Comparison of ENCODE assay signal across 9 cellular contexts in the genomic region with DNA sequence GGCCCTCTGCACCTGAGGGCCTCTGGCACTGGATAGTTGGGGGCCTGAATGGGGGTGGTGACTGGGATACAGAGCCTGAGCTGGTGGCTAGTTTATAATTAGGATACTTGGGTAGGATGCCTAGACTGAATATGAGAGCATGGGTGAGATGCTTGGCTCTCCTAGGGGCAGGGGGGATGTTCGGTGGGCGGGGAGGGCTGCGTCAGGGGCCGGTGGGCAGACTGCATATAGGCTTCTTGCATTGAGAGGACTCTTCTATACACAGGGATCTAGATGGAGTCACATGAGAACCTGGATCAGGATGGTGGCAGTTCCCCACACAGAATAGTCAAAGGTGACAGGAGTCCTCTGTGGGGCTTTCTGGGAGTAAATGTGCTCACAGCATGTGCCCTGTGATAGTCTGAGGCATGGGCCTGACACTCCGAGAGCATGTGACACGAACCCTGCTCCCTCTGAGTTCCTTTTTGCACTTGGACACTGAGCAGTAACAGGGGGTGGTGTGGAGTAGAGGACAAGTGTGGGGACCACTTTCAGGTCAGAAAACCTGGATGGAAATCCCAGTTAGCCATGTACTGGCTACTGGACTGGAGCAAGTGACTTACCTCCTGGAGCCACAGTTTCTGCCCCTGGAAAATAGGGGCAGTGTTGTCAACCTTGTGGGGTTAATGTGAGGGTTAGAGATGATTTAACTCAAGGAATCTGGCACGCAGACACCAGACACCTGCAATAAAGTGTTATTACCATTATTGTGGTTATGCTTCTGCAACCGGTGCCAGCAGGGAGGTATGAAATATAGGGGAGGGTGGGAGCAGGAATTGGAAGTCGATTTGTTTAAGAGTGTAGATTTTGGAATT. TPM values are rescaled to one million over a fixed set of nuclear protein-coding genes. Genes with fewer than 3 reads are reported as not detected.
DNase-seq lines count a peak whose midpoint lies in the region; ATAC-seq, FAIRE-seq and TF ChIP-seq lines count a peak whose summit lies in the region.
"Had no signal": no experiment of that assay in that cellular context is flagged by ENCODE, and none has a peak within 500 bp of the region (broad histone marks: within the 10 kb centered on the region; RNA-seq: fewer than 3 reads in every experiment).

No MANE protein-coding gene starts in this region.

- CTCF ChIA-PET in CD8-positive, alpha-beta memory T cell (lab: Charles Lee) = interaction anchor here (1.0 to 6.0 kb wide), 4 partner anchors 8 to 62 kb away, joined by 3 to 57 read pairs (median 4); no protein-coding TSS in a partner anchor
- CTCF ChIA-PET in endothelial cell of umbilical vein (lab: Charles Lee) = interaction anchor here (1.1 kb wide), 1 partner anchor 25 kb away, joined by 3 read pairs; no protein-coding TSS in a partner anchor

- DNase-seq in CD8-positive, alpha-beta memory T cell = no peak
- DNase-seq in Peyer's patch (no peak), endothelial cell of umbilical vein (ENCODE audit: low read depth, low spot score) (no peak), ovary (no peak), frontal cortex (ENCODE audit: low spot score in 2 of 2) (no peak), hepatic stellate cell (ENCODE audit: low spot score) (no peak), DMS79 (lab: John Stamatoyannopoulos, UW) (no peak)
- DNase-seq: activated CD4-positive, alpha-beta T cell treated with anti-CD3 and anti-CD28 coated beads, Interleukin-2, amount 50 U/mL, for 1 hour had no signal

- H3K9me3 ChIP-seq in CD8-positive, alpha-beta memory T cell (ENCODE audit: low read length) = no peaks in the 10 kb centered on the region
- no peaks in the 10 kb centered on the region for H3K9me3 ChIP-seq in Peyer's patch
- H3K9me3 ChIP-seq in endothelial cell of umbilical vein (replicated peaks; ENCODE audit: control insufficient read depth, insufficient read depth, low read length) = no peaks in the 10 kb centered on the region
- H3K9me3 ChIP-seq in ovary = no peaks in the 10 kb centered on the region

- no TSS peak for BruUV-seq in endothelial cell of umbilical vein (replicated peaks; lab: Mats Ljungman, UMichigan)

- no peak for TF ChIP-seq EP300 in ovary (IDR thresholded peaks at IDR 0.05)

- no peaks in the 10 kb centered on the region for H3K27me3 ChIP-seq in CD8-positive, alpha-beta memory T cell (ENCODE audit: insufficient read depth, low read length, poor library complexity, severe bottlenecking)
- H3K27me3 ChIP-seq in Peyer's patch (no peaks in the 10 kb centered on the region), endothelial cell of umbilical vein (ENCODE audit: control insufficient read depth in 2 of 2, insufficient read depth in 2 of 2, low read length in 2 of 2) (no peaks in the 10 kb centered on the region), ovary (no peaks in the 10 kb centered on the region)

- no peaks in the 10 kb centered on the region for H3K9me1 ChIP-seq in endothelial cell of umbilical vein (replicated peaks; ENCODE audit: control insufficient read depth, extremely low read depth, insufficient read depth, low read length)

- dilution Hi-C loops in endothelial cell of umbilical vein (cut with MboI; ENCODE audit: extremely low pct_ligation_motif_present, low sequenced_read_pairs) = no loop called here

- intact Hi-C loops in endothelial cell of umbilical vein (cut with micrococcal nuclease) (loop anchor here (1.0 to 2.0 kb wide), 2 partner anchors 9 to 15 kb away; a partner anchor contains a TSS), ovary (cut with DNase I) (loop anchor here in 3 of 4 donors (5.0 to 10.0 kb wide), 4 partner anchors 67 to 267 kb away; a partner anchor contains a TSS)

- peak overlapping the region; percentile 85 to 97 (median 92) for H3K4me3 Mint-ChIP-seq in CD8-positive, alpha-beta memory T cell

- peak overlapping the region; percentile 77 for H3K4me2 ChIP-seq in endothelial cell of umbilical vein (ENCODE audit: insufficient read depth, low read length)

- FAIRE-seq in endothelial cell of umbilical vein (lab: Jason Lieb, UNC) (no peak), frontal cortex (lab: Jason Lieb, UNC) (no peak)

- peaks cover 72% of the 10 kb centered on the region for H3K79me2 ChIP-seq in endothelial cell of umbilical vein (ENCODE audit: control insufficient read depth, insufficient read depth, low read length)

- H3K27me3 Mint-ChIP-seq in CD8-positive, alpha-beta memory T cell = no peaks in the 10 kb centered on the region

- no peak for ATAC-seq in GM18870 (IDR thresholded peaks at IDR 0.05; ENCODE audit: unreplicated experiment)

- H3K4me1 ChIP-seq in CD8-positive, alpha-beta memory T cell (ENCODE audit: insufficient read depth, low read length) = peaks cover 75% of the 10 kb centered on the region
- peaks cover 0 to 59% (median 50%) of the 10 kb centered on the region in 4 donors for H3K4me1 ChIP-seq in Peyer's patch
- peaks cover 58% of the 10 kb centered on the region for H3K4me1 ChIP-seq in endothelial cell of umbilical vein (ENCODE audit: control insufficient read depth, extremely low read depth, insufficient read depth, low read length)
- H3K4me1 ChIP-seq in ovary (ENCODE audit: insufficient read depth) = peaks cover 25% of the 10 kb centered on the region

- H3K36me3 ChIP-seq in CD8-positive, alpha-beta memory T cell (ENCODE audit: insufficient read depth, low read length) = no peaks in the 10 kb centered on the region
- H3K36me3 ChIP-seq in Peyer's patch (no peaks in the 10 kb centered on the region), endothelial cell of umbilical vein (ENCODE audit: control insufficient read depth in 2 of 2, extremely low read depth in 1 of 2, insufficient read depth in 2 of 2, low read length in 2 of 2) (no peaks in the 10 kb centered on the region), ovary (no peaks in the 10 kb centered on the region)

- TF ChIP-seq CTCF in Peyer's patch (IDR thresholded peaks at IDR 0.05) (no peak), endothelial cell of umbilical vein (IDR thresholded peaks at IDR 0.05; ENCODE audit: extremely low read depth in 1 of 2, insufficient read depth in 1 of 2, low read depth in 1 of 2, low read length in 2 of 2) (no peak), ovary (IDR thresholded peaks at IDR 0.05) (no peak)

- H3K27ac Mint-ChIP-seq in CD8-positive, alpha-beta memory T cell = peak overlapping the region; percentile 86 to 97 (median 94)

- peak overlapping the region; percentile 85 for H3K4me3 ChIP-seq in CD8-positive, alpha-beta memory T cell (ENCODE audit: low read length)
- H3K4me3 ChIP-seq in Peyer's patch (peak overlapping the region; percentile 98 to 100 (median 99)), endothelial cell of umbilical vein (replicated peaks in 1 of 3; ENCODE audit: insufficient read depth in 1 of 3, low read depth in 1 of 3, low read length in 3 of 3) (peak overlapping the region in 2 of 3 experiments; percentile 48 to 80), ovary (peak overlapping the region; percentile 93)

- H3K9me3 Mint-ChIP-seq in CD8-positive, alpha-beta memory T cell = no peaks in the 10 kb centered on the region

- POLR2A ChIA-PET in CD8-positive, alpha-beta memory T cell (lab: Charles Lee) = no interaction called here
- POLR2A ChIA-PET in endothelial cell of umbilical vein (lab: Charles Lee) = interaction anchor here (2.1 kb wide), 1 partner anchor 30 kb away, joined by 6 read pairs; no protein-coding TSS in a partner anchor

- peaks cover 74 to 81% (median 74%) of the 10 kb centered on the region in 3 donors for H3K4me1 Mint-ChIP-seq in CD8-positive, alpha-beta memory T cell

- TF ChIP-seq POLR2A in Peyer's patch (IDR thresholded peaks at IDR 0.05) (no peak), endothelial cell of umbilical vein (IDR thresholded peaks at IDR 0.05; ENCODE audit: low read depth, low read length) (no peak), ovary (IDR thresholded peaks at IDR 0.05) (no peak)

- H3K27ac ChIP-seq in CD8-positive, alpha-beta memory T cell (ENCODE audit: low read depth, low read length) = peak overlapping the region; percentile 92
- H3K27ac ChIP-seq in Peyer's patch = peak overlapping the region; percentile 97 to 100 (median 98)
- no peak overlapping the region for H3K27ac ChIP-seq in endothelial cell of umbilical vein (ENCODE audit: insufficient read depth, low read depth, low read length)
- peak overlapping the region; percentile 97 to 98 for H3K27ac ChIP-seq in ovary

- 44 to 59% (median 49%) methylated on average over 9 of the region's 9 CpGs for WGBS in ovary, 3 donors

- H3K9ac ChIP-seq in endothelial cell of umbilical vein (replicated peaks; ENCODE audit: extremely low read depth, insufficient read depth, low read length) = peak overlapping the region; percentile 93

- peaks cover 0 to 32% (median 0%) of the 10 kb centered on the region in 3 donors for H3K36me3 Mint-ChIP-seq in CD8-positive, alpha-beta memory T cell

- H2AFZ ChIP-seq in endothelial cell of umbilical vein (ENCODE audit: low read depth, low read length) = no peak overlapping the region

- no peaks in the 10 kb centered on the region for H4K20me1 ChIP-seq in endothelial cell of umbilical vein (replicated peaks; ENCODE audit: control insufficient read depth, extremely low read depth, insufficient read depth, low read length)

RNA-seq across cellular contexts. Expression of a gene that starts 2.2 kb away (rescaled TPM):
- total RNA-seq in CD8-positive, alpha-beta memory T cell = 100 to 1,000 TPM; 183 to 185 TPM
- polyA plus RNA-seq in CD8-positive, alpha-beta memory T cell = 55.4 TPM
- 10 to 100 TPM; 38.2 to 62.7 (median 46.4) TPM for total RNA-seq in Peyer's patch
- total RNA-seq in endothelial cell of umbilical vein = 193 and 199 TPM in 2 replicates
- polyA plus RNA-seq in endothelial cell of umbilical vein = 69.7 and 72.8 TPM in 2 replicates
- polyA plus RNA-seq in endothelial cell of umbilical vein (2011; cell fraction: cytosol; rRNA removed) = 83.1 and 87.7 TPM in 2 replicates
- 96.6 and 103 TPM in 2 replicates for polyA plus RNA-seq in endothelial cell of umbilical vein (2011; cell fraction: nucleus; rRNA removed)
- polyA plus RNA-seq in endothelial cell of umbilical vein (2012) = 92.9 and 99.3 TPM in 2 replicates
- polyA minus RNA-seq in endothelial cell of umbilical vein = 30.7 and 35.9 TPM in 2 replicates
- polyA minus RNA-seq in endothelial cell of umbilical vein (2011; cell fraction: cytosol; rRNA and poly(A)+ RNA removed) = 29.4 TPM
- polyA minus RNA-seq in endothelial cell of umbilical vein (2011; cell fraction: nucleus; rRNA and poly(A)+ RNA removed) = 23.7 and 46.5 TPM in 2 replicates
- total RNA-seq in ovary = 10 to 100 TPM; 34.9 to 99.1 (median 69.0) TPM
- 10 to 100 TPM; 31.4 to 44.3 TPM for polyA plus RNA-seq in ovary
- 70.1 TPM for total RNA-seq in frontal cortex

RNA-seq across cellular contexts. Expression of a gene that starts 8.9 kb away (rescaled TPM):
- 10 to 100 TPM; 61.7 to 63.1 TPM for total RNA-seq in CD8-positive, alpha-beta memory T cell
- polyA plus RNA-seq in CD8-positive, alpha-beta memory T cell = 117 TPM
- total RNA-seq in Peyer's patch (100 to 1,000 TPM in 1 of 4 donors, 10 to 100 TPM in 3; 56.2 to 113 (median 73.7) TPM), endothelial cell of umbilical vein (87.7 and 93.4 TPM in 2 replicates), ovary (10 to 100 TPM; 42.3 to 49.6 (median 45.2) TPM), frontal cortex (43.6 TPM)
- polyA plus RNA-seq in endothelial cell of umbilical vein (89.3 and 125 TPM in 2 replicates), ovary (10 to 100 TPM; 44.0 to 94.6 TPM)
- 108 and 132 TPM in 2 replicates for polyA plus RNA-seq in endothelial cell of umbilical vein (2011; cell fraction: cytosol; rRNA removed)
- polyA plus RNA-seq in endothelial cell of umbilical vein (2011; cell fraction: nucleus; rRNA removed) = 63.6 and 73.8 TPM in 2 replicates
- polyA plus RNA-seq in endothelial cell of umbilical vein (2012) = 92.2 and 107 TPM in 2 replicates
- 39.8 and 43.5 TPM in 2 replicates for polyA minus RNA-seq in endothelial cell of umbilical vein
- 44.3 TPM for polyA minus RNA-seq in endothelial cell of umbilical vein (2011; cell fraction: cytosol; rRNA and poly(A)+ RNA removed)
- polyA minus RNA-seq in endothelial cell of umbilical vein (2011; cell fraction: nucleus; rRNA and poly(A)+ RNA removed) = 13.5 and 18.9 TPM in 2 replicates

RNA-seq across cellular contexts. Expression of a gene that starts 33.2 kb away (rescaled TPM):
- total RNA-seq in CD8-positive, alpha-beta memory T cell = under 1 TPM; 0.07 to 0.18 TPM
- not detected for polyA plus RNA-seq in CD8-positive, alpha-beta memory T cell
- total RNA-seq in Peyer's patch = 1 to 10 TPM in 3 of 4 donors, under 1 TPM in 1; 0.83 to 1.3 (median 1.1) TPM
- 0.78 and 1.3 TPM in 2 replicates for total RNA-seq in endothelial cell of umbilical vein
- polyA plus RNA-seq in endothelial cell of umbilical vein = 1.2 and 1.6 TPM in 2 replicates
- polyA plus RNA-seq in endothelial cell of umbilical vein (2011; cell fraction: cytosol; rRNA removed) = 0.83 and 0.97 TPM in 2 replicates
- 0.75 and 0.77 TPM in 2 replicates for polyA plus RNA-seq in endothelial cell of umbilical vein (2011; cell fraction: nucleus; rRNA removed)
- polyA plus RNA-seq in endothelial cell of umbilical vein (2012) = 1.4 and 2.9 TPM in 2 replicates
- polyA minus RNA-seq in endothelial cell of umbilical vein = 0.73 and 1.1 TPM in 2 replicates
- polyA minus RNA-seq in endothelial cell of umbilical vein (2011; cell fraction: cytosol; rRNA and poly(A)+ RNA removed) = not detected
- 0.19 TPM in 2 replicates for polyA minus RNA-seq in endothelial cell of umbilical vein (2011; cell fraction: nucleus; rRNA and poly(A)+ RNA removed)
- 1 to 10 TPM; 2.5 to 6.2 (median 4.1) TPM for total RNA-seq in ovary
- 1 to 10 TPM; 2.3 to 4.6 TPM for polyA plus RNA-seq in ovary
- total RNA-seq in frontal cortex = 0.82 TPM
